Comparison of ENCODE assay signal across 7 cellular contexts in genomic region chrX:56760410-56761124, GRCh38. TPM values are rescaled to one million over a fixed set of nuclear protein-coding genes. Genes with fewer than 3 reads are reported as not detected.
DNase-seq lines count a peak whose midpoint lies in the region; ATAC-seq and TF ChIP-seq lines count a peak whose summit lies in the region.
"Not testable (repeated sequence)": the region's sequence is repeated elsewhere in the genome, so short reads cannot be mapped to it uniquely, and the experiment has no call there.

No MANE protein-coding gene starts in this region.

- H3K4me3 ChIP-seq in CD4-positive, CD25-positive, alpha-beta regulatory T cell (ENCODE audit: low read depth, low read length); H7 (ENCODE audit: insufficient read depth, low read depth, low read length): not testable (repeated sequence)

- H3K27me3 Mint-ChIP-seq in CD4-positive, CD25-positive, alpha-beta regulatory T cell; activated T-helper 17 cell treated with anti-CD3 and anti-CD28 coated beads, Interleukin-2, amount 50 U/mL, for 72 hours; chondrocyte (ENCODE audit: low read depth); effector memory CD8-positive, alpha-beta T cell; stimulated activated memory B cell treated with anti-CD40 and anti-IgM and Interleukin-4, amounts not matched to agents 10 μg/mL and 1 μg/mL and 100 μg/mL, for 72 hours: not testable (repeated sequence)

- H3K4me3 Mint-ChIP-seq in CD4-positive, CD25-positive, alpha-beta regulatory T cell, result peak overlapping the region in 2 of 4 donors; percentile 44 to 61
- not testable (repeated sequence) for H3K4me3 Mint-ChIP-seq in activated T-helper 17 cell treated with anti-CD3 and anti-CD28 coated beads, Interleukin-2, amount 50 U/mL, for 72 hours; chondrocyte (ENCODE audit: unreplicated experiment); effector memory CD8-positive, alpha-beta T cell; stimulated activated memory B cell treated with anti-CD40 and anti-IgM and Interleukin-4, amounts not matched to agents 10 μg/mL and 1 μg/mL and 100 μg/mL, for 72 hours

- not testable (repeated sequence) for TF ChIP-seq CTCF in chondrocyte (IDR thresholded peaks at IDR 0.05)

- H3K27me3 ChIP-seq in CD4-positive, CD25-positive, alpha-beta regulatory T cell (ENCODE audit: control insufficient read depth, insufficient read depth, low read length); H7 (ENCODE audit: control insufficient read depth, insufficient read depth, low read length): not testable (repeated sequence)

- H3K4me1 ChIP-seq in CD4-positive, CD25-positive, alpha-beta regulatory T cell (ENCODE audit: control insufficient read depth, insufficient read depth, low read length, poor library complexity, severe bottlenecking), result peaks cover 36% of the 10 kb centered on the region

- not testable (repeated sequence) for H3K27ac ChIP-seq in CD4-positive, CD25-positive, alpha-beta regulatory T cell (ENCODE audit: insufficient read depth, low read length, poor library complexity, severe bottlenecking)

- not testable (repeated sequence) for H3K9me3 ChIP-seq in CD4-positive, CD25-positive, alpha-beta regulatory T cell (ENCODE audit: control insufficient read depth in 2 of 2, low read length in 2 of 2)

- H3K9me3 Mint-ChIP-seq in CD4-positive, CD25-positive, alpha-beta regulatory T cell; activated T-helper 17 cell treated with anti-CD3 and anti-CD28 coated beads, Interleukin-2, amount 50 U/mL, for 72 hours; chondrocyte (ENCODE audit: low read depth); effector memory CD8-positive, alpha-beta T cell; stimulated activated memory B cell treated with anti-CD40 and anti-IgM and Interleukin-4, amounts not matched to agents 10 μg/mL and 1 μg/mL and 100 μg/mL, for 72 hours: not testable (repeated sequence)

- peak overlapping the region in 2 of 3 donors; percentile 68 to 90 for H3K27ac Mint-ChIP-seq in CD4-positive, CD25-positive, alpha-beta regulatory T cell
- peak overlapping the region; percentile 94 for H3K27ac Mint-ChIP-seq in activated T-helper 17 cell treated with anti-CD3 and anti-CD28 coated beads, Interleukin-2, amount 50 U/mL, for 72 hours
- H3K27ac Mint-ChIP-seq in chondrocyte (ENCODE audit: unreplicated experiment), result not testable (repeated sequence)
- peak overlapping the region; percentile 95 to 96 for H3K27ac Mint-ChIP-seq in effector memory CD8-positive, alpha-beta T cell
- peak overlapping the region; percentile 93 for H3K27ac Mint-ChIP-seq in stimulated activated memory B cell treated with anti-CD40 and anti-IgM and Interleukin-4, amounts not matched to agents 10 μg/mL and 1 μg/mL and 100 μg/mL, for 72 hours

- H3K36me3 Mint-ChIP-seq in CD4-positive, CD25-positive, alpha-beta regulatory T cell; activated T-helper 17 cell treated with anti-CD3 and anti-CD28 coated beads, Interleukin-2, amount 50 U/mL, for 72 hours (ENCODE audit: low read depth); chondrocyte (ENCODE audit: low read depth); stimulated activated memory B cell treated with anti-CD40 and anti-IgM and Interleukin-4, amounts not matched to agents 10 μg/mL and 1 μg/mL and 100 μg/mL, for 72 hours: not testable (repeated sequence)
- H3K36me3 Mint-ChIP-seq in effector memory CD8-positive, alpha-beta T cell (ENCODE audit: insufficient read depth), result peaks cover 11% of the 10 kb centered on the region

- DNase-seq in CD4-positive, CD25-positive, alpha-beta regulatory T cell; effector memory CD8-positive, alpha-beta T cell: not testable (repeated sequence)
- DNase-seq in H7, result peak; percentile 2
- DNase-seq in activated CD4-positive, CD25-positive, alpha-beta regulatory T cell treated with anti-CD3 and anti-CD28 coated beads, Interleukin-2, amount 50 U/mL, for 72 hours, result peak; percentile 25
- DNase-seq in chondrocyte (ENCODE audit: low spot score), result peak; percentile 38

- H3K36me3 ChIP-seq in CD4-positive, CD25-positive, alpha-beta regulatory T cell (ENCODE audit: control insufficient read depth, insufficient read depth, low read length); H7 (replicated peaks; ENCODE audit: control insufficient read depth, insufficient read depth, low read length): not testable (repeated sequence)

- H3K4me1 Mint-ChIP-seq in CD4-positive, CD25-positive, alpha-beta regulatory T cell, result peaks cover 13 to 60% (median 32%) of the 10 kb centered on the region in 4 donors
- H3K4me1 Mint-ChIP-seq in activated T-helper 17 cell treated with anti-CD3 and anti-CD28 coated beads, Interleukin-2, amount 50 U/mL, for 72 hours, result peaks cover 27% of the 10 kb centered on the region
- H3K4me1 Mint-ChIP-seq in chondrocyte (ENCODE audit: low read depth), result peaks cover 12% of the 10 kb centered on the region
- H3K4me1 Mint-ChIP-seq in effector memory CD8-positive, alpha-beta T cell (ENCODE audit: low read depth in 2 of 2), result peaks cover 30 to 32% of the 10 kb centered on the region in 2 donors
- H3K4me1 Mint-ChIP-seq in stimulated activated memory B cell treated with anti-CD40 and anti-IgM and Interleukin-4, amounts not matched to agents 10 μg/mL and 1 μg/mL and 100 μg/mL, for 72 hours, result peaks cover 48% of the 10 kb centered on the region

- not testable (repeated sequence) for ATAC-seq in CD4-positive, CD25-positive, alpha-beta regulatory T cell (ENCODE audit: low read depth in 2 of 2); activated T-helper 17 cell treated with anti-CD3 and anti-CD28 coated beads, Interleukin-2, amount 50 U/mL, for 72 hours (replicated peaks); effector memory CD8-positive, alpha-beta T cell (replicated peaks); stimulated activated memory B cell treated with anti-CD40 and anti-IgM and Interleukin-4, amounts not matched to agents 10 μg/mL and 1 μg/mL and 100 μg/mL, for 72 hours

RNA-seq across cellular contexts. Expression of gene NBDY, which starts 31.5 kb away (rescaled TPM):
- 29.0 TPM for total RNA-seq in CD4-positive, CD25-positive, alpha-beta regulatory T cell
- 10 to 100 TPM; 47.3 to 61.5 (median 56.0) TPM for polyA plus RNA-seq in CD4-positive, CD25-positive, alpha-beta regulatory T cell
- total RNA-seq in H7 (2014; rRNA removed; shearing (Covaris generic)), result 7.5 and 12.0 TPM in 2 replicates
- 10 to 100 TPM; 33.6 to 46.0 TPM for total RNA-seq in activated T-helper 17 cell treated with anti-CD3 and anti-CD28 coated beads, Interleukin-2, amount 50 U/mL, for 72 hours
- 49.9 to 63.1 TPM (median 51.1 TPM) in 3 replicates for total RNA-seq in chondrocyte
